8 cellular contexts compared by ENCODE assay signal in genomic region chr12:10395390-10395998, GRCh38. TPM values are rescaled to one million over a fixed set of nuclear protein-coding genes. Genes with fewer than 3 reads are reported as not detected.
DNase-seq lines count a peak whose midpoint lies in the region; ATAC-seq, FAIRE-seq and TF ChIP-seq lines count a peak whose summit lies in the region.

No MANE protein-coding gene starts in this region.

- no peaks in the 10 kb centered on the region for H3K4me1 Mint-ChIP-seq in activated T-helper 1 cell treated with anti-CD3 and anti-CD28 coated beads, Interleukin-12 subunit alpha, Interleukin-12 subunit beta, Interleukin-2, Interleukin-4 antibody, amounts not matched to agents 30 ng/mL and 10 ng/mL and 1 ng/mL, durations not matched to agents 14 hours and 24 hours and 36 hours (ENCODE audit: low read depth)

- H4K20me1 ChIP-seq in OCI-LY1 (ENCODE audit: insufficient read depth, low read length): no peaks in the 10 kb centered on the region

- peaks cover 100% of the 10 kb centered on the region for H3K4me1 ChIP-seq in OCI-LY1 (ENCODE audit: insufficient read depth, low read length, severe bottlenecking)
- H3K4me1 ChIP-seq in pancreas: no peaks in the 10 kb centered on the region

- H3K27me3 ChIP-seq in OCI-LY1 (ENCODE audit: insufficient read depth, low read length) (no peaks in the 10 kb centered on the region), pancreas (no peaks in the 10 kb centered on the region)

- H3K27ac Mint-ChIP-seq in activated T-helper 1 cell treated with anti-CD3 and anti-CD28 coated beads, Interleukin-12 subunit alpha, Interleukin-12 subunit beta, Interleukin-2, Interleukin-4 antibody, amounts not matched to agents 30 ng/mL and 10 ng/mL and 1 ng/mL, durations not matched to agents 14 hours and 24 hours and 36 hours: no peak overlapping the region

- no peak for TF ChIP-seq CTCF in OCI-LY1 (IDR thresholded peaks at IDR 0.05; ENCODE audit: low read length)
- no peak for TF ChIP-seq CTCF in pancreas (IDR thresholded peaks at IDR 0.05)

- intact Hi-C loops in pancreas (cut with DNase I): no loop called here
- intact Hi-C loops in activated T-helper 1 cell treated with anti-CD3 and anti-CD28 coated beads, Interleukin-12 subunit alpha, Interleukin-12 subunit beta, Interleukin-2, Interleukin-4 antibody, amounts not matched to agents 30 ng/mL and 10 ng/mL and 1 ng/mL, durations not matched to agents 14 hours and 24 hours and 36 hours (cut with micrococcal nuclease): no loop called here

- no peak overlapping the region for H3K4me3 Mint-ChIP-seq in activated T-helper 1 cell treated with anti-CD3 and anti-CD28 coated beads, Interleukin-12 subunit alpha, Interleukin-12 subunit beta, Interleukin-2, Interleukin-4 antibody, amounts not matched to agents 30 ng/mL and 10 ng/mL and 1 ng/mL, durations not matched to agents 14 hours and 24 hours and 36 hours

- H3F3A ChIP-seq in OCI-LY1 (ENCODE audit: insufficient read depth, low read length): peaks cover 20% of the 10 kb centered on the region

- 17 to 19% methylated on average over 6 of the region's 6 CpGs for WGBS in pancreas, 2 donors

- H3K27me3 Mint-ChIP-seq in activated T-helper 1 cell treated with anti-CD3 and anti-CD28 coated beads, Interleukin-12 subunit alpha, Interleukin-12 subunit beta, Interleukin-2, Interleukin-4 antibody, amounts not matched to agents 30 ng/mL and 10 ng/mL and 1 ng/mL, durations not matched to agents 14 hours and 24 hours and 36 hours (ENCODE audit: insufficient read depth): peaks cover 23% of the 10 kb centered on the region

- H3K79me2 ChIP-seq in OCI-LY1 (ENCODE audit: insufficient read depth, low read length): peaks cover 9% of the 10 kb centered on the region; the same call in 1 of the 2 replicates

- H3K9ac ChIP-seq in OCI-LY1 (ENCODE audit: low read length): peak overlapping the region; percentile 75

- H3K9me3 ChIP-seq in OCI-LY1 (ENCODE audit: low read length) (no peaks in the 10 kb centered on the region), pancreas (no peaks in the 10 kb centered on the region)

- no peak overlapping the region for H2AFZ ChIP-seq in OCI-LY1 (ENCODE audit: low read length)

- no peaks in the 10 kb centered on the region for H3K36me3 Mint-ChIP-seq in activated T-helper 1 cell treated with anti-CD3 and anti-CD28 coated beads, Interleukin-12 subunit alpha, Interleukin-12 subunit beta, Interleukin-2, Interleukin-4 antibody, amounts not matched to agents 30 ng/mL and 10 ng/mL and 1 ng/mL, durations not matched to agents 14 hours and 24 hours and 36 hours (ENCODE audit: low read depth)

- peak overlapping the region; percentile 97 for H3K27ac ChIP-seq in OCI-LY1 (ENCODE audit: low read depth, low read length, poor library complexity, severe bottlenecking)
- H3K27ac ChIP-seq in pancreas: peak overlapping the region in 2 of 4 donors; percentile 5 to 42

- peak overlapping the region; percentile 81 for H3K4me2 ChIP-seq in OCI-LY1 (ENCODE audit: low read length)

- peaks cover 25% of the 10 kb centered on the region for H3K36me3 ChIP-seq in OCI-LY1 (ENCODE audit: insufficient read depth, low read length)
- H3K36me3 ChIP-seq in pancreas: no peaks in the 10 kb centered on the region

- H3K9me3 Mint-ChIP-seq in activated T-helper 1 cell treated with anti-CD3 and anti-CD28 coated beads, Interleukin-12 subunit alpha, Interleukin-12 subunit beta, Interleukin-2, Interleukin-4 antibody, amounts not matched to agents 30 ng/mL and 10 ng/mL and 1 ng/mL, durations not matched to agents 14 hours and 24 hours and 36 hours: no peaks in the 10 kb centered on the region

- ATAC-seq in GM18870 (IDR thresholded peaks at IDR 0.05; ENCODE audit: unreplicated experiment): peak; percentile 76
- peak; percentile 72 for ATAC-seq in HG03108 (IDR thresholded peaks at IDR 0.05; ENCODE audit: unreplicated experiment)
- peak; percentile 60 for ATAC-seq in esophagus mucosa
- peak; percentile 50 to 86 (median 86) for ATAC-seq in pancreas

- peak; percentile 91 for FAIRE-seq in pancreas (lab: Jason Lieb, UNC)

- DNase-seq in AG08395 (ENCODE audit: low spot score) (peak; percentile 76), pancreas (no peak), NCI-H1930 (lab: John Stamatoyannopoulos, UW) (no peak)
- no peak for DNase-seq in activated T-helper 1 cell treated with anti-CD3 and anti-CD28 coated beads, Interleukin-12 subunit alpha, Interleukin-12 subunit beta, Interleukin-2, Interleukin-4 antibody, amounts not matched to agents 30 ng/mL and 10 ng/mL and 1 ng/mL, durations not matched to agents 14 hours and 24 hours and 36 hours (ENCODE audit: low spot score)

- no peaks in the 10 kb centered on the region for H3K9me2 ChIP-seq in OCI-LY1 (ENCODE audit: low read depth, low read length)

- H3K4me3 ChIP-seq in OCI-LY1 (ENCODE audit: low read depth, low read length, poor library complexity, severe bottlenecking) (peak overlapping the region; percentile 57), pancreas (no peak overlapping the region)

RNA-seq across cellular contexts. Expression of gene KLRK1, which starts 5.7 kb away (rescaled TPM):
- total RNA-seq in esophagus mucosa: not detected
- total RNA-seq in pancreas: 1 to 10 TPM in 2 of 6 donors, under 1 TPM in 3, not detected in 1; 0.32 to 1.1 (median 0.69) TPM
- under 1 TPM; 0.57 to 0.92 TPM for polyA plus RNA-seq in pancreas
- not detected in 2 replicates for total RNA-seq in activated T-helper 1 cell treated with anti-CD3 and anti-CD28 coated beads, Interleukin-12 subunit alpha, Interleukin-12 subunit beta, Interleukin-2, Interleukin-4 antibody, amounts not matched to agents 30 ng/mL and 10 ng/mL and 1 ng/mL, durations not matched to agents 14 hours and 24 hours and 36 hours

RNA-seq across cellular contexts. Expression of gene KLRC4, which starts 14.1 kb away (rescaled TPM):
- total RNA-seq in esophagus mucosa: not detected
- total RNA-seq in pancreas: under 1 TPM in 1 of 6 donors, not detected in 5; 0.25 TPM
- not detected for polyA plus RNA-seq in pancreas
- total RNA-seq in activated T-helper 1 cell treated with anti-CD3 and anti-CD28 coated beads, Interleukin-12 subunit alpha, Interleukin-12 subunit beta, Interleukin-2, Interleukin-4 antibody, amounts not matched to agents 30 ng/mL and 10 ng/mL and 1 ng/mL, durations not matched to agents 14 hours and 24 hours and 36 hours: not detected in 2 replicates

RNA-seq across cellular contexts. Expression of gene KLRC3, which starts 24.9 kb away (rescaled TPM):
- total RNA-seq in esophagus mucosa (not detected), pancreas (not detected)
- not detected for polyA plus RNA-seq in pancreas
- not detected in 2 replicates for total RNA-seq in activated T-helper 1 cell treated with anti-CD3 and anti-CD28 coated beads, Interleukin-12 subunit alpha, Interleukin-12 subunit beta, Interleukin-2, Interleukin-4 antibody, amounts not matched to agents 30 ng/mL and 10 ng/mL and 1 ng/mL, durations not matched to agents 14 hours and 24 hours and 36 hours

RNA-seq across cellular contexts. Expression of gene KLRC2, which starts 40.3 kb away (rescaled TPM):
- 0.60 TPM for total RNA-seq in esophagus mucosa
- total RNA-seq in pancreas: under 1 TPM in 2 of 6 donors, not detected in 4; 0.26 to 0.34 TPM
- under 1 TPM in 1 of 2 donors, not detected in 1; 0.56 TPM for polyA plus RNA-seq in pancreas
- not detected in 2 replicates for total RNA-seq in activated T-helper 1 cell treated with anti-CD3 and anti-CD28 coated beads, Interleukin-12 subunit alpha, Interleukin-12 subunit beta, Interleukin-2, Interleukin-4 antibody, amounts not matched to agents 30 ng/mL and 10 ng/mL and 1 ng/mL, durations not matched to agents 14 hours and 24 hours and 36 hours

RNA-seq across cellular contexts. Expression of gene KLRC1, which starts 57.7 kb away (rescaled TPM):
- total RNA-seq in esophagus mucosa (not detected), pancreas (under 1 TPM in 5 of 6 donors, not detected in 1; 0.13 to 0.44 (median 0.19) TPM)
- polyA plus RNA-seq in pancreas: under 1 TPM; 0.15 to 0.45 TPM
- 0.12 and 0.18 TPM in 2 replicates for total RNA-seq in activated T-helper 1 cell treated with anti-CD3 and anti-CD28 coated beads, Interleukin-12 subunit alpha, Interleukin-12 subunit beta, Interleukin-2, Interleukin-4 antibody, amounts not matched to agents 30 ng/mL and 10 ng/mL and 1 ng/mL, durations not matched to agents 14 hours and 24 hours and 36 hours
